Comparison of ENCODE assay signal across 9 cellular contexts in genomic region chr13:44197791-44198770, GRCh38.
DNase-seq lines count a peak whose midpoint lies in the region; ATAC-seq and TF ChIP-seq lines count a peak whose summit lies in the region.
"Had no signal": no experiment of that assay in that cellular context is flagged by ENCODE, and none has a peak within 500 bp of the region (broad histone marks: within the 10 kb centered on the region; RNA-seq: fewer than 3 reads in every experiment).

No MANE protein-coding gene starts in this region.

- no peak for TF ChIP-seq CTCF in tibial artery (IDR thresholded peaks at IDR 0.05)

- peaks cover 0 to 19% (median 5%) of the 10 kb centered on the region in 4 donors for H3K4me1 ChIP-seq in tibial artery

- H3K4me3 ChIP-seq in tibial artery, result no peak overlapping the region

- H3K9me3 Mint-ChIP-seq in central memory CD8-positive, alpha-beta T cell, result no peaks in the 10 kb centered on the region
- H3K9me3 Mint-ChIP-seq: naive B cell had no signal

- no peaks in the 10 kb centered on the region for H3K27me3 Mint-ChIP-seq in central memory CD8-positive, alpha-beta T cell

- peaks cover 12% of the 10 kb centered on the region for H3K4me1 Mint-ChIP-seq in central memory CD8-positive, alpha-beta T cell
- H3K4me1 Mint-ChIP-seq: naive B cell had no signal

- no peak overlapping the region for H3K27ac ChIP-seq in tibial artery

- no peaks in the 10 kb centered on the region for H3K27me3 ChIP-seq in tibial artery

- peak; percentile 96 for ATAC-seq in GM19452 (IDR thresholded peaks at IDR 0.05; ENCODE audit: unreplicated experiment)
- peak; percentile 85 for ATAC-seq in HG03565 (IDR thresholded peaks at IDR 0.05; ENCODE audit: unreplicated experiment)
- ATAC-seq in central memory CD8-positive, alpha-beta T cell (replicated peaks; ENCODE audit: extremely low read depth, poor library complexity, severe bottlenecking), result peak; percentile 33
- no peak for ATAC-seq in GM19324 (IDR thresholded peaks at IDR 0.05; ENCODE audit: low FRiP score, unreplicated experiment)

- no peaks in the 10 kb centered on the region for H3K9me3 ChIP-seq in tibial artery

- intact Hi-C loops in tibial artery (cut with DNase I; ENCODE audit: low total_unique reads), result no loop called here

- H3K4me3 Mint-ChIP-seq in central memory CD8-positive, alpha-beta T cell, result no peak overlapping the region
- H3K4me3 Mint-ChIP-seq: naive B cell had no signal

- no peaks in the 10 kb centered on the region for H3K36me3 ChIP-seq in tibial artery

- no peaks in the 10 kb centered on the region for H3K36me3 Mint-ChIP-seq in central memory CD8-positive, alpha-beta T cell (ENCODE audit: insufficient read depth)
- H3K36me3 Mint-ChIP-seq: naive B cell had no signal

- peak overlapping the region; percentile 24 for H3K27ac Mint-ChIP-seq in central memory CD8-positive, alpha-beta T cell (ENCODE audit: low read depth)

- peak; percentile 25 for DNase-seq in DMS153 treated with DMSO at 0.1 percent for 48 hours (lab: John Stamatoyannopoulos, UW; ENCODE audit: unreplicated experiment)
- DNase-seq in central memory CD8-positive, alpha-beta T cell (ENCODE audit: low spot score in 2 of 2), result no peak
- DNase-seq in Kasumi-1 (lab: John Stamatoyannopoulos, UW), result no peak
- no peak for DNase-seq in tibial artery
- no peak for DNase-seq in NCI-H187 treated with DMSO at 0.1 percent for 48 hours (lab: John Stamatoyannopoulos, UW)
- DNase-seq: naive B cell had no signal
